Comparison of ENCODE assay signal across 20 cellular contexts in genomic region chr17:63823659-63824331, GRCh38. TPM values are rescaled to one million over a fixed set of nuclear protein-coding genes. Genes with fewer than 3 reads are reported as not detected.
A peak's percentile ranks its signal among the peaks of the same experiment; 100 is the strongest.
DNase-seq lines count a peak whose midpoint lies in the region; ATAC-seq, FAIRE-seq and TF ChIP-seq lines count a peak whose summit lies in the region.
"Had no signal": no experiment of that assay in that cellular context is flagged by ENCODE, and none has a peak within 500 bp of the region (broad histone marks: within the 10 kb centered on the region; RNA-seq: fewer than 3 reads in every experiment).

No MANE protein-coding gene starts in this region.

- H3K27me3 ChIP-seq in Loucy (ENCODE audit: insufficient read depth, low read length, poor library complexity, severe bottlenecking) (no peaks in the 10 kb centered on the region), K562 (ENCODE audit: control insufficient read depth in 2 of 2, insufficient read depth in 2 of 2, low read length in 2 of 2) (no peaks in the 10 kb centered on the region), ascending aorta (no peaks in the 10 kb centered on the region)
- H3K27me3 ChIP-seq: dorsolateral prefrontal cortex had no signal

- BruUV-seq in K562 (replicated peaks; lab: Mats Ljungman, UMichigan) = no TSS peak

- peaks cover 22% of the 10 kb centered on the region for H4K20me1 ChIP-seq in Loucy (ENCODE audit: insufficient read depth, low read length, poor library complexity, severe bottlenecking)
- H4K20me1 ChIP-seq in K562 (replicated peaks; ENCODE audit: control insufficient read depth, insufficient read depth, low read length) = peaks cover 6% of the 10 kb centered on the region; the same call in 1 of the 2 replicates

- intact Hi-C loops in K562 (cut with micrococcal nuclease) (no loop called here), ascending aorta (cut with DNase I) (no loop called here)

- POLR2A ChIA-PET in K562 (lab: Yijun Ruan, JAX) = interaction anchor here (0.5 to 2.2 kb wide), 5 partner anchors 8 to 186 kb away, joined by 3 to 6 read pairs (median 5); partner anchors contain the start of genes CCDC47 and DDX42

- 92% methylated on average over 11 of the region's 13 CpGs for WGBS in K562 (ENCODE audit: insufficient coverage, low coverage, missing lambda C conversion rate)

- peak overlapping the region; percentile 17 for H3K4me2 ChIP-seq in Loucy (ENCODE audit: low read depth, low read length, poor library complexity, severe bottlenecking)
- H3K4me2 ChIP-seq in K562 (ENCODE audit: insufficient read depth, low read length) = no peak overlapping the region

- peaks cover 82% of the 10 kb centered on the region for H3K79me2 ChIP-seq in Loucy (ENCODE audit: insufficient read depth, low read length)
- H3K79me2 ChIP-seq in K562 (ENCODE audit: control insufficient read depth, insufficient read depth, low read length) = peaks cover 36% of the 10 kb centered on the region

- CTCF ChIA-PET in K562 (lab: Yijun Ruan, JAX; ENCODE audit: low intra/inter-chr PET ratio) = no interaction called here

- H3K9me3 ChIP-seq in Loucy (ENCODE audit: insufficient read depth, low read depth, low read length) (no peaks in the 10 kb centered on the region), K562 (replicated peaks; ENCODE audit: control insufficient read depth, insufficient read depth, low read depth, low read length) (no peaks in the 10 kb centered on the region), ascending aorta (no peaks in the 10 kb centered on the region)
- H3K9me3 ChIP-seq: HAP-1, left ventricle myocardium inferior had no signal

- no peaks in the 10 kb centered on the region for H3K9me1 ChIP-seq in K562 (ENCODE audit: control insufficient read depth, insufficient read depth, low read length)

- no peak for ATAC-seq in activated T-cell treated with anti-CD3 and anti-CD28 coated beads, Interleukin-2, amount 50 U/mL, for 72 hours (replicated peaks in 1 of 2)
- ATAC-seq in K562 = no peak

- H3K9me3 Mint-ChIP-seq in activated T-cell treated with anti-CD3 and anti-CD28 coated beads, Interleukin-2, amount 50 U/mL, for 72 hours = no peaks in the 10 kb centered on the region
- no peaks in the 10 kb centered on the region for H3K9me3 Mint-ChIP-seq in progenitor cell of endocrine pancreas (ENCODE audit: low read depth)

- H3K4me1 ChIP-seq in Loucy (ENCODE audit: insufficient read depth, low read length, poor library complexity, severe bottlenecking) = peaks cover 60% of the 10 kb centered on the region
- H3K4me1 ChIP-seq in K562 (replicated peaks in 1 of 2; ENCODE audit: control insufficient read depth in 2 of 2, insufficient read depth in 2 of 2, low read length in 2 of 2) = peaks cover 0 to 10% of the 10 kb centered on the region in 2 experiments; a peak in 3 of 5 replicates
- H3K4me1 ChIP-seq in ascending aorta = peaks cover 8 to 18% of the 10 kb centered on the region in 2 donors

- in situ Hi-C loops in K562 (cut with MboI) = no loop called here

- no peak for TF ChIP-seq EP300 in K562 (IDR thresholded peaks at IDR 0.05; ENCODE audit: low read length)

- no peak for DNase-seq in activated T-cell treated with anti-CD3 and anti-CD28 coated beads, Interleukin-2, amount 50 U/mL, for 72 hours
- no peak for DNase-seq in activated T-cell treated with anti-CD3 and anti-CD28 coated beads, Interleukin-2, amount 50 U/mL, for 48 hours
- DNase-seq in K562 (ENCODE audit: extremely low read depth in 1 of 4, low spot score in 3 of 4) (no peak), progenitor cell of endocrine pancreas (ENCODE audit: low spot score, unreplicated experiment) (no peak), NCI-H146 treated with DMSO at 0.1 percent for 48 hours (lab: John Stamatoyannopoulos, UW; ENCODE audit: unreplicated experiment) (no peak), ascending aorta (ENCODE audit: low spot score in 2 of 2) (no peak), NCI-H1417 treated with DMSO at 0.1 percent for 48 hours (lab: John Stamatoyannopoulos, UW) (no peak)
- DNase-seq: dorsolateral prefrontal cortex; erythroblast; left ventricle myocardium inferior; NCI-H1417; NCI-H748 treated with DMSO at 0.1 percent for 48 hours; stimulated activated naive CD4-positive, alpha-beta T cell treated with Interleukin-2 at 50 U/mL for 16 hours had no signal

- H2AFZ ChIP-seq in Loucy (ENCODE audit: low read length) = no peak overlapping the region
- H2AFZ ChIP-seq in K562 (ENCODE audit: low read depth, low read length) = no peak overlapping the region

- TF ChIP-seq POLR2A in K562 (conservative IDR thresholded peaks at IDR 0.05) = no peak

- H3K36me3 ChIP-seq in Loucy (ENCODE audit: insufficient read depth, low read length) = peaks cover 60% of the 10 kb centered on the region
- peaks cover 80% of the 10 kb centered on the region for H3K36me3 ChIP-seq in K562 (ENCODE audit: control insufficient read depth, insufficient read depth, low read length)
- H3K36me3 ChIP-seq in ascending aorta = peaks cover 56 to 70% of the 10 kb centered on the region in 2 donors

- H3K27ac ChIP-seq in K562 (ENCODE audit: extremely low read depth, low read depth, low read length) (no peak overlapping the region), ascending aorta (no peak overlapping the region)
- H3K27ac ChIP-seq: left ventricle myocardium inferior had no signal

- H3K4me3 ChIP-seq in Loucy (ENCODE audit: low read length, poor library complexity, severe bottlenecking) (no peak overlapping the region), K562 (no peak overlapping the region), ascending aorta (no peak overlapping the region)
- H3K4me3 ChIP-seq: dorsolateral prefrontal cortex, HAP-1, left ventricle myocardium inferior had no signal

- FAIRE-seq in K562 (lab: Jason Lieb, UNC) = no peak
- FAIRE-seq: bronchial epithelial cell had no signal

- peaks cover 9% of the 10 kb centered on the region; the same call in 1 of the 2 replicates for H3F3A ChIP-seq in Loucy (ENCODE audit: low read depth)

- TF ChIP-seq CTCF in Loucy (conservative IDR thresholded peaks at IDR 0.05; ENCODE audit: low read length) (no peak), K562 (IDR thresholded peaks at IDR 0.05 in 2 of 3, conservative IDR thresholded peaks at IDR 0.05 in 1 of 3; ENCODE audit: insufficient read depth in 2 of 3, low read depth in 1 of 3, low read length in 3 of 3) (no peak), progenitor cell of endocrine pancreas (IDR thresholded peaks at IDR 0.05; ENCODE audit: unreplicated experiment) (no peak), ascending aorta (IDR thresholded peaks at IDR 0.05) (no peak)

- H3K4me1 Mint-ChIP-seq in activated T-cell treated with anti-CD3 and anti-CD28 coated beads, Interleukin-2, amount 50 U/mL, for 72 hours (ENCODE audit: low read depth) = peaks cover 73% of the 10 kb centered on the region
- H3K4me1 Mint-ChIP-seq in progenitor cell of endocrine pancreas (ENCODE audit: low read depth) = peaks cover 20% of the 10 kb centered on the region

- no peak for TF ChIP-seq RAD21 in K562 (CRISPR knock-in tag; conservative IDR thresholded peaks at IDR 0.05 in 1 of 2, IDR thresholded peaks at IDR 0.05 in 1 of 2)

- H3K9ac ChIP-seq in Loucy (ENCODE audit: low read depth, low read length, poor library complexity, severe bottlenecking) (no peak overlapping the region), K562 (ENCODE audit: insufficient read depth in 1 of 2, low read depth in 2 of 2, low read length in 2 of 2) (no peak overlapping the region)

- H3K9me2 ChIP-seq in Loucy (replicated peaks; ENCODE audit: low read depth, low read length) = no peaks in the 10 kb centered on the region

- H3K27ac Mint-ChIP-seq in activated T-cell treated with anti-CD3 and anti-CD28 coated beads, Interleukin-2, amount 50 U/mL, for 72 hours = peak overlapping the region; percentile 26
- H3K27ac Mint-ChIP-seq in progenitor cell of endocrine pancreas = peak overlapping the region; percentile 38

- no peaks in the 10 kb centered on the region for H3K27me3 Mint-ChIP-seq in activated T-cell treated with anti-CD3 and anti-CD28 coated beads, Interleukin-2, amount 50 U/mL, for 72 hours (ENCODE audit: low read depth)
- no peaks in the 10 kb centered on the region for H3K27me3 Mint-ChIP-seq in progenitor cell of endocrine pancreas

- H3K4me3 Mint-ChIP-seq in activated T-cell treated with anti-CD3 and anti-CD28 coated beads, Interleukin-2, amount 50 U/mL, for 72 hours = no peak overlapping the region
- no peak overlapping the region for H3K4me3 Mint-ChIP-seq in progenitor cell of endocrine pancreas (ENCODE audit: low read depth)

- H3K36me3 Mint-ChIP-seq in activated T-cell treated with anti-CD3 and anti-CD28 coated beads, Interleukin-2, amount 50 U/mL, for 72 hours (ENCODE audit: insufficient read depth in 2 of 2) = peaks cover 18 to 44% of the 10 kb centered on the region in 2 donors
- H3K36me3 Mint-ChIP-seq in progenitor cell of endocrine pancreas (ENCODE audit: insufficient read depth) = peaks cover 32% of the 10 kb centered on the region

RNA-seq across cellular contexts. Expression of gene PSMC5, which starts 3.4 kb away (rescaled TPM):
- total RNA-seq in activated T-cell treated with anti-CD3 and anti-CD28 coated beads, Interleukin-2, amount 50 U/mL, for 72 hours = 100 to 1,000 TPM; 144 to 161 TPM
- total RNA-seq in K562 (2011; cell fraction: chromatin; rRNA removed; ENCODE audit: low replicate concordance) = 149 and 229 TPM in 2 replicates
- 136 and 141 TPM in 2 replicates for total RNA-seq in K562 (2011; cell fraction: nucleolus; rRNA removed)
- 117 and 138 TPM in 2 replicates for total RNA-seq in K562 (2011; cell fraction: nucleoplasm; rRNA removed)
- total RNA-seq in K562 (2014; rRNA removed) (89.2 and 115 TPM in 2 replicates), K562 (2014; rRNA removed; fragmentation: Illumina TruSeq; extraction: Trizol) (106 and 108 TPM in 2 replicates), K562 (2015; rRNA removed; fragmentation: Illumina TruSeq; extraction: Trizol) (110 and 114 TPM in 2 replicates), K562 (2021) (140 and 161 TPM in 2 replicates), progenitor cell of endocrine pancreas (101 and 109 TPM in 2 replicates), ascending aorta (83.7 TPM)
- polyA plus RNA-seq in K562 (2011; rRNA removed) (138 and 200 TPM in 2 replicates), K562 (2014; fragmentation: Illumina TruSeq; extraction: Trizol) (181 and 184 TPM in 2 replicates), K562 (2014; fragmentation: Nextera tagmentation; extraction: Ambion mirVana) (100 to 1,000 TPM; 159 to 393 TPM), K562 (2014; rRNA removed) (247 and 261 TPM in 2 replicates)
- 136 and 152 TPM in 2 replicates for polyA plus RNA-seq in K562 (2011; cell fraction: cytosol; rRNA removed)
- polyA plus RNA-seq in K562 (2011; cell fraction: nucleus; rRNA removed) = 155 and 167 TPM in 2 replicates
- polyA plus RNA-seq in K562 (2012) = 137 and 204 TPM in 2 replicates
- polyA minus RNA-seq in K562 (2011; rRNA and poly(A)+ RNA removed) = 260 and 357 TPM in 2 replicates
- 83.3 and 103 TPM in 2 replicates for polyA minus RNA-seq in K562 (2011; cell fraction: cytosol; rRNA and poly(A)+ RNA removed)
- 64.4 and 99.7 TPM in 2 replicates for polyA minus RNA-seq in K562 (2011; cell fraction: nucleus; rRNA and poly(A)+ RNA removed)

RNA-seq across cellular contexts. Expression of gene FTSJ3, which starts 3.7 kb away (rescaled TPM):
- total RNA-seq in activated T-cell treated with anti-CD3 and anti-CD28 coated beads, Interleukin-2, amount 50 U/mL, for 72 hours = 10 to 100 TPM; 36.0 to 42.3 TPM
- total RNA-seq in K562 (2011; cell fraction: chromatin; rRNA removed; ENCODE audit: low replicate concordance) = 162 and 231 TPM in 2 replicates
- total RNA-seq in K562 (2011; cell fraction: nucleolus; rRNA removed) = 125 and 132 TPM in 2 replicates
- total RNA-seq in K562 (2011; cell fraction: nucleoplasm; rRNA removed) = 98.4 and 106 TPM in 2 replicates
- 54.9 and 65.6 TPM in 2 replicates for total RNA-seq in K562 (2014; rRNA removed)
- total RNA-seq in K562 (2014; rRNA removed; fragmentation: Illumina TruSeq; extraction: Trizol) = 50.1 and 54.0 TPM in 2 replicates
- 60.7 and 62.2 TPM in 2 replicates for total RNA-seq in K562 (2015; rRNA removed; fragmentation: Illumina TruSeq; extraction: Trizol)
- 46.1 and 51.8 TPM in 2 replicates for total RNA-seq in K562 (2021)
- 36.0 and 42.1 TPM in 2 replicates for polyA plus RNA-seq in K562 (2011; rRNA removed)
- 33.3 and 42.2 TPM in 2 replicates for polyA plus RNA-seq in K562 (2011; cell fraction: cytosol; rRNA removed)
- 46.6 and 60.4 TPM in 2 replicates for polyA plus RNA-seq in K562 (2011; cell fraction: nucleus; rRNA removed)
- 23.3 and 47.3 TPM in 2 replicates for polyA plus RNA-seq in K562 (2012)
- polyA plus RNA-seq in K562 (2014; fragmentation: Illumina TruSeq; extraction: Trizol) = 52.6 and 56.6 TPM in 2 replicates
- 10 to 100 TPM; 18.0 to 49.3 TPM for polyA plus RNA-seq in K562 (2014; fragmentation: Nextera tagmentation; extraction: Ambion mirVana)
- polyA plus RNA-seq in K562 (2014; rRNA removed) = 48.5 and 52.4 TPM in 2 replicates
- polyA minus RNA-seq in K562 (2011; rRNA and poly(A)+ RNA removed) = 51.5 and 77.3 TPM in 2 replicates
- polyA minus RNA-seq in K562 (2011; cell fraction: cytosol; rRNA and poly(A)+ RNA removed) = 20.1 and 38.2 TPM in 2 replicates
- 56.4 and 69.9 TPM in 2 replicates for polyA minus RNA-seq in K562 (2011; cell fraction: nucleus; rRNA and poly(A)+ RNA removed)
- 46.5 and 49.0 TPM in 2 replicates for total RNA-seq in progenitor cell of endocrine pancreas
- 18.2 TPM for total RNA-seq in ascending aorta

RNA-seq across cellular contexts. Expression of gene SMARCD2, which starts 18.7 kb away (rescaled TPM):
- total RNA-seq in activated T-cell treated with anti-CD3 and anti-CD28 coated beads, Interleukin-2, amount 50 U/mL, for 72 hours = 100 to 1,000 TPM; 103 to 121 TPM
- total RNA-seq in K562 (2011; cell fraction: chromatin; rRNA removed; ENCODE audit: low replicate concordance) = 74.3 and 178 TPM in 2 replicates
- total RNA-seq in K562 (2011; cell fraction: nucleolus; rRNA removed) = 107 and 112 TPM in 2 replicates
- total RNA-seq in K562 (2011; cell fraction: nucleoplasm; rRNA removed) = 75.0 and 77.1 TPM in 2 replicates
- total RNA-seq in K562 (2014; rRNA removed) (114 and 126 TPM in 2 replicates), K562 (2014; rRNA removed; fragmentation: Illumina TruSeq; extraction: Trizol) (62.5 and 73.1 TPM in 2 replicates), K562 (2015; rRNA removed; fragmentation: Illumina TruSeq; extraction: Trizol) (90.3 and 91.1 TPM in 2 replicates), K562 (2021) (92.0 and 101 TPM in 2 replicates), progenitor cell of endocrine pancreas (61.6 and 63.8 TPM in 2 replicates), ascending aorta (78.0 TPM)
- polyA plus RNA-seq in K562 (2011; rRNA removed) (86.3 and 101 TPM in 2 replicates), K562 (2014; fragmentation: Illumina TruSeq; extraction: Trizol) (94.8 and 110 TPM in 2 replicates), K562 (2014; fragmentation: Nextera tagmentation; extraction: Ambion mirVana) (1 to 10 TPM; 1.7 to 5.7 TPM), K562 (2014; rRNA removed) (84.2 and 95.7 TPM in 2 replicates)
- polyA plus RNA-seq in K562 (2011; cell fraction: cytosol; rRNA removed) = 87.5 and 128 TPM in 2 replicates
- polyA plus RNA-seq in K562 (2011; cell fraction: nucleus; rRNA removed) = 135 and 148 TPM in 2 replicates
- polyA plus RNA-seq in K562 (2012) = 75.4 and 102 TPM in 2 replicates
- polyA minus RNA-seq in K562 (2011; rRNA and poly(A)+ RNA removed) = 54.4 and 63.4 TPM in 2 replicates
- polyA minus RNA-seq in K562 (2011; cell fraction: cytosol; rRNA and poly(A)+ RNA removed) = 50.4 and 64.0 TPM in 2 replicates
- 50.4 and 59.0 TPM in 2 replicates for polyA minus RNA-seq in K562 (2011; cell fraction: nucleus; rRNA and poly(A)+ RNA removed)

RNA-seq across cellular contexts. Expression of gene CSH2, which starts 49.7 kb away (rescaled TPM):
- total RNA-seq in activated T-cell treated with anti-CD3 and anti-CD28 coated beads, Interleukin-2, amount 50 U/mL, for 72 hours = not detected
- not detected in 2 replicates for total RNA-seq in K562 (2011; cell fraction: chromatin; rRNA removed; ENCODE audit: low replicate concordance)
- not detected in 2 replicates for total RNA-seq in K562 (2011; cell fraction: nucleolus; rRNA removed)
- not detected in 2 replicates for total RNA-seq in K562 (2011; cell fraction: nucleoplasm; rRNA removed)
- not detected in 2 replicates for total RNA-seq in K562 (2014; rRNA removed)
- total RNA-seq in K562 (2014; rRNA removed; fragmentation: Illumina TruSeq; extraction: Trizol) = not detected in 2 replicates
- total RNA-seq in K562 (2015; rRNA removed; fragmentation: Illumina TruSeq; extraction: Trizol) = not detected in 2 replicates
- total RNA-seq in K562 (2021) = not detected in 2 replicates
- not detected in 2 replicates for polyA plus RNA-seq in K562 (2011; rRNA removed)
- not detected in 2 replicates for polyA plus RNA-seq in K562 (2011; cell fraction: cytosol; rRNA removed)
- not detected in 2 replicates for polyA plus RNA-seq in K562 (2011; cell fraction: nucleus; rRNA removed)
- 0.17 and 0.39 TPM in 2 replicates for polyA plus RNA-seq in K562 (2012)
- polyA plus RNA-seq in K562 (2014; fragmentation: Illumina TruSeq; extraction: Trizol) = not detected in 2 replicates
- not detected for polyA plus RNA-seq in K562 (2014; fragmentation: Nextera tagmentation; extraction: Ambion mirVana)
- polyA plus RNA-seq in K562 (2014; rRNA removed) = not detected in 2 replicates
- polyA minus RNA-seq in K562 (2011; rRNA and poly(A)+ RNA removed) = not detected in 2 replicates
- not detected in 2 replicates for polyA minus RNA-seq in K562 (2011; cell fraction: cytosol; rRNA and poly(A)+ RNA removed)
- polyA minus RNA-seq in K562 (2011; cell fraction: nucleus; rRNA and poly(A)+ RNA removed) = not detected in 2 replicates
- not detected in 2 replicates for total RNA-seq in progenitor cell of endocrine pancreas
- total RNA-seq in ascending aorta = not detected
- total RNA-seq: bronchial epithelial cell, Daoy, dorsolateral prefrontal cortex, left ventricle myocardium inferior, LHCN-M2, pulmonary artery endothelial cell, urinary bladder had no signal
- polyA plus RNA-seq: urinary bladder had no signal

RNA-seq across cellular contexts. Expression of gene DDX42, which starts 49.8 kb away (rescaled TPM):
- 100 to 1,000 TPM; 112 to 114 TPM for total RNA-seq in activated T-cell treated with anti-CD3 and anti-CD28 coated beads, Interleukin-2, amount 50 U/mL, for 72 hours
- total RNA-seq in K562 (2011; cell fraction: chromatin; rRNA removed; ENCODE audit: low replicate concordance) = 286 and 625 TPM in 2 replicates
- 95.6 and 105 TPM in 2 replicates for total RNA-seq in K562 (2011; cell fraction: nucleolus; rRNA removed)
- 194 and 282 TPM in 2 replicates for total RNA-seq in K562 (2011; cell fraction: nucleoplasm; rRNA removed)
- total RNA-seq in K562 (2014; rRNA removed) (54.0 and 65.1 TPM in 2 replicates), K562 (2014; rRNA removed; fragmentation: Illumina TruSeq; extraction: Trizol) (74.6 and 82.9 TPM in 2 replicates), K562 (2015; rRNA removed; fragmentation: Illumina TruSeq; extraction: Trizol) (80.9 and 87.6 TPM in 2 replicates), K562 (2021) (92.0 and 93.7 TPM in 2 replicates), progenitor cell of endocrine pancreas (181 and 189 TPM in 2 replicates), ascending aorta (37.5 TPM)
- polyA plus RNA-seq in K562 (2011; rRNA removed) (121 and 149 TPM in 2 replicates), K562 (2014; fragmentation: Illumina TruSeq; extraction: Trizol) (128 and 133 TPM in 2 replicates), K562 (2014; fragmentation: Nextera tagmentation; extraction: Ambion mirVana) (10 to 100 TPM; 16.5 to 28.4 TPM), K562 (2014; rRNA removed) (110 and 127 TPM in 2 replicates)
- 26.3 and 46.1 TPM in 2 replicates for polyA plus RNA-seq in K562 (2011; cell fraction: cytosol; rRNA removed)
- polyA plus RNA-seq in K562 (2011; cell fraction: nucleus; rRNA removed) = 277 and 361 TPM in 2 replicates
- 76.8 and 90.5 TPM in 2 replicates for polyA plus RNA-seq in K562 (2012)
- 144 and 149 TPM in 2 replicates for polyA minus RNA-seq in K562 (2011; rRNA and poly(A)+ RNA removed)
- 49.8 and 56.9 TPM in 2 replicates for polyA minus RNA-seq in K562 (2011; cell fraction: cytosol; rRNA and poly(A)+ RNA removed)
- 82.4 and 167 TPM in 2 replicates for polyA minus RNA-seq in K562 (2011; cell fraction: nucleus; rRNA and poly(A)+ RNA removed)
